In the genomic region with DNA sequence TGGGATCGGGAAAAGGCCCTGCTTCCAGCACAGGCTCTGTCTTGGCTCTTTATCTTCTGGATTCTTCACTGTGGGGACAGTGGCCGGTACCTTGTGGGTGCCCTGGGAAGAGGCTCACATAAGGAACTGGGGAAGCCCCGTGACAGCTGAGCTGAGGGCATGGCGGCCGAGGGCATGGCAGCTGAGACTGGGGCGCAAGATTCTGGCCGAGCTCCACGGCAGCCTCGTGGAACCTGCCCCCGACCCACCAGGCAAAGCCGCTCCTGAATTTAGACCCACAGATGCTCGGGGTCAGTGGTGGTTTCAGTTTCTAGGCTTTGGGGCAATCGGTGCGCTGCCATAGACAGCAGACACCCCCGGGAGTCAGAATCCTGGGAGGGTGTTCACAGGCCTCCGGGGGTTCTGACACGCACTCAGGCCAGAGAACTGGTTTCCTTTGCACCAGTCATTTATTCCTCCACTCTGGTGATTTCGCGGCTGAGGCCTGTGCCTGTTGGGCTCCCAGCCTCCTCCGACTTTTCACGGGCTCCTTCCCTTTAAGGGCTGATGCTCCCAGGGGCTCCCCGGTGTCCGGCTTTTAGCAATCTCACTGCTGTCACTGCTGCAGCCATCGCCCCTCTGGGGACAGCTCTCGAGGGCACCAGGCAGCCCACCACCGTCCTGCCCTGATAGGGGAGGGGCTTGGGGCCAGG, we compare ENCODE assay signal across 29 cellular contexts.
"Had no signal": no experiment of that assay in that cellular context is flagged by ENCODE, and none has a peak within 500 bp of the region (broad histone marks: within the 10 kb centered on the region; RNA-seq: fewer than 3 reads in every experiment).

No MANE protein-coding gene starts in this region.

- H3K4me1 ChIP-seq: parathyroid adenoma, psoas muscle, stomach, thyroid gland, upper lobe of left lung, vagina had no signal

- H3K27ac Mint-ChIP-seq: naive thymus-derived CD8-positive, alpha-beta T cell; natural killer cell treated with Interleukin-12 subunit alpha and Interleukin-12 subunit beta and Interleukin-15 and Interleukin-18, amount 100 ng/mL, for 72 hours; nephron progenitor cell; progenitor cell of endocrine pancreas; stimulated activated effector memory CD8-positive, alpha-beta T cell treated with anti-CD3 and anti-CD28 coated beads, Interleukin-12 subunit alpha, Interleukin-12 subunit beta, amount 100 ng/mL, for 72 hours; stimulated activated naive B cell treated with anti-CD40 and anti-IgM and Interleukin-4, amounts not matched to agents 10 μg/mL and 1 μg/mL and 100 μg/mL, for 72 hours; stimulated activated naive CD8-positive, alpha-beta T cell treated with anti-CD3 and anti-CD28 coated beads, Interleukin-15, Interleukin-2, amounts not matched to agents 100 ng/mL and 50 ng/mL, for 24 hours had no signal

- DNase-seq: naive thymus-derived CD8-positive, alpha-beta T cell; nephron progenitor cell; occipital lobe; ovary; psoas muscle; right cardiac atrium; stimulated activated CD4-positive, alpha-beta T cell treated with anti-CD3 and anti-CD28 coated beads, Interleukin-15, amount 100 ng/mL, for 24 hours; stimulated activated CD4-positive, alpha-beta T cell treated with anti-CD3 and anti-CD28 coated beads, Interleukin-2, amount 100 ng/mL, for 24 hours; stimulated activated CD4-positive, alpha-beta T cell treated with anti-CD3 and anti-CD28 coated beads, Interleukin-2, amount 100 ng/mL, for 48 hours; stimulated activated CD4-positive, alpha-beta T cell treated with anti-CD3 and anti-CD28 coated beads, Interleukin-4, amount 100 ng/mL, for 24 hours; stimulated activated naive B cell treated with anti-CD40 and anti-IgM and Interleukin-4, amounts not matched to agents 10 μg/mL and 1 μg/mL and 100 μg/mL, for 72 hours; stimulated activated naive CD4-positive, alpha-beta T cell treated with Interleukin-2 at 50 U/mL for 16 hours; stomach; thyroid gland; trophoblast cell; upper lobe of left lung had no signal

- H3K9me3 ChIP-seq: ovary, psoas muscle, thoracic aorta, thyroid gland, tibial nerve, upper lobe of left lung, vagina had no signal

- H3K27ac ChIP-seq: ovary, parathyroid adenoma, psoas muscle, skin epidermis, stomach, thoracic aorta, thyroid gland, upper lobe of left lung, vagina had no signal

- H3K4me1 Mint-ChIP-seq: neural crest cell; stimulated activated effector memory CD8-positive, alpha-beta T cell treated with anti-CD3 and anti-CD28 coated beads, Interleukin-12 subunit alpha, Interleukin-12 subunit beta, amount 100 ng/mL, for 72 hours; stimulated activated naive B cell treated with anti-CD40 and anti-IgM and Interleukin-4, amounts not matched to agents 10 μg/mL and 1 μg/mL and 100 μg/mL, for 72 hours had no signal

- H3K4me2 ChIP-seq: smooth muscle cell had no signal

- H3K9me3 Mint-ChIP-seq: stimulated activated naive CD8-positive, alpha-beta T cell treated with anti-CD3 and anti-CD28 coated beads, Interleukin-15, Interleukin-2, amounts not matched to agents 100 ng/mL and 50 ng/mL, for 24 hours had no signal

- H3K9ac ChIP-seq: parathyroid adenoma had no signal

- ATAC-seq: naive thymus-derived CD8-positive, alpha-beta T cell; natural killer cell treated with Interleukin-12 subunit alpha and Interleukin-12 subunit beta and Interleukin-15 and Interleukin-18, amount 100 ng/mL, for 72 hours; psoas muscle; right cardiac atrium; sciatic nerve; stimulated activated effector memory CD8-positive, alpha-beta T cell treated with anti-CD3 and anti-CD28 coated beads, Interleukin-12 subunit alpha, Interleukin-12 subunit beta, amount 100 ng/mL, for 72 hours; stimulated activated naive B cell treated with anti-CD40 and anti-IgM and Interleukin-4, amounts not matched to agents 10 μg/mL and 1 μg/mL and 100 μg/mL, for 72 hours had no signal

- H3K79me2 ChIP-seq: parathyroid adenoma had no signal

- H2AFZ ChIP-seq: parathyroid adenoma had no signal

- FAIRE-seq: urothelium cell line had no signal

- H3K4me3 ChIP-seq: ovary, psoas muscle, skin epidermis, smooth muscle cell, stomach, thoracic aorta, thyroid gland, tibial nerve, upper lobe of left lung, vagina had no signal

- H3K36me3 ChIP-seq: ovary, stomach, thoracic aorta, thyroid gland, tibial nerve, upper lobe of left lung, vagina had no signal

- H3K4me3 Mint-ChIP-seq: naive thymus-derived CD8-positive, alpha-beta T cell; natural killer cell treated with Interleukin-12 subunit alpha and Interleukin-12 subunit beta and Interleukin-15 and Interleukin-18, amount 100 ng/mL, for 72 hours; nephron progenitor cell; neural crest cell; stimulated activated effector memory CD8-positive, alpha-beta T cell treated with anti-CD3 and anti-CD28 coated beads, Interleukin-12 subunit alpha, Interleukin-12 subunit beta, amount 100 ng/mL, for 72 hours; stimulated activated naive B cell treated with anti-CD40 and anti-IgM and Interleukin-4, amounts not matched to agents 10 μg/mL and 1 μg/mL and 100 μg/mL, for 72 hours; stimulated activated naive CD8-positive, alpha-beta T cell treated with anti-CD3 and anti-CD28 coated beads, Interleukin-15, Interleukin-2, amounts not matched to agents 100 ng/mL and 50 ng/mL, for 24 hours had no signal

- H3K27me3 ChIP-seq: ovary, thyroid gland, tibial nerve, upper lobe of left lung, vagina had no signal

- H3K36me3 Mint-ChIP-seq: naive thymus-derived CD8-positive, alpha-beta T cell; natural killer cell treated with Interleukin-12 subunit alpha and Interleukin-12 subunit beta and Interleukin-15 and Interleukin-18, amount 100 ng/mL, for 72 hours; stimulated activated effector memory CD8-positive, alpha-beta T cell treated with anti-CD3 and anti-CD28 coated beads, Interleukin-12 subunit alpha, Interleukin-12 subunit beta, amount 100 ng/mL, for 72 hours; stimulated activated naive B cell treated with anti-CD40 and anti-IgM and Interleukin-4, amounts not matched to agents 10 μg/mL and 1 μg/mL and 100 μg/mL, for 72 hours had no signal
